Comparison of ENCODE assay signal across 22 cellular contexts in genomic region chr5:168342151-168342825, GRCh38. TPM values are rescaled to one million over a fixed set of nuclear protein-coding genes. Genes with fewer than 3 reads are reported as not detected.
DNase-seq lines count a peak whose midpoint lies in the region; ATAC-seq, FAIRE-seq and TF ChIP-seq lines count a peak whose summit lies in the region.
"Had no signal": no experiment of that assay in that cellular context is flagged by ENCODE, and none has a peak within 500 bp of the region (broad histone marks: within the 10 kb centered on the region; RNA-seq: fewer than 3 reads in every experiment).

No MANE protein-coding gene starts in this region.

- H3K27ac ChIP-seq in H1 (ENCODE audit: low read depth, low read length), result no peak overlapping the region
- H3K27ac ChIP-seq in right atrium auricular region, result no peak overlapping the region
- H3K27ac ChIP-seq in testis, result no peak overlapping the region
- H3K27ac ChIP-seq: adrenal gland, dorsolateral prefrontal cortex, hepatocyte, neutrophil had no signal

- H4K8ac ChIP-seq in H1 (ENCODE audit: extremely low read depth, insufficient read depth, low read length), result no peak overlapping the region

- H3K23me2 ChIP-seq in H1 (ENCODE audit: low read depth, low read length), result no peaks in the 10 kb centered on the region; the same call in 1 of the 2 replicates

- H2AFZ ChIP-seq in H1 (ENCODE audit: low read length), result no peak overlapping the region
- H2AFZ ChIP-seq: hepatocyte had no signal

- H3K36me3 ChIP-seq in H1 (ENCODE audit: control insufficient read depth in 2 of 4, insufficient read depth in 4 of 4, low read length in 3 of 4) (no peaks in the 10 kb centered on the region), right atrium auricular region (no peaks in the 10 kb centered on the region), testis (ENCODE audit: low read depth, missing control alignments) (no peaks in the 10 kb centered on the region)
- H3K36me3 ChIP-seq: adrenal gland, neutrophil had no signal

- no peaks in the 10 kb centered on the region for H3K27me3 ChIP-seq in H1 (replicated peaks in 1 of 4; ENCODE audit: control insufficient read depth in 3 of 4, extremely low read depth in 1 of 4, insufficient read depth in 3 of 4, low read length in 3 of 4)
- H3K27me3 ChIP-seq in right atrium auricular region, result no peaks in the 10 kb centered on the region
- H3K27me3 ChIP-seq in testis, result no peaks in the 10 kb centered on the region
- H3K27me3 ChIP-seq: adrenal gland, dorsolateral prefrontal cortex, hepatocyte, neutrophil had no signal

- POLR2A ChIA-PET in H1 (lab: Charles Lee; ENCODE audit: partially characterized antibody), result interaction anchor here (0.6 to 1.3 kb wide), 4 partner anchors 14 to 56 kb away, joined by 3 to 6 read pairs (median 5); no protein-coding TSS in a partner anchor

- H3K4me3 ChIP-seq in H1 (ENCODE audit: extremely low read depth in 1 of 4, insufficient read depth in 2 of 4, low read depth in 3 of 4, low read length in 4 of 4), result no peak overlapping the region
- no peak overlapping the region for H3K4me3 ChIP-seq in right atrium auricular region
- H3K4me3 ChIP-seq in testis, result no peak overlapping the region
- H3K4me3 ChIP-seq: adrenal gland, dorsolateral prefrontal cortex, hepatocyte had no signal

- ATAC-seq in HG03280 (IDR thresholded peaks at IDR 0.05; ENCODE audit: unreplicated experiment), result no peak
- ATAC-seq: T-cell had no signal

- peak overlapping the region; percentile 31; the same call in 1 of the 2 replicates for H2BK12ac ChIP-seq in H1 (ENCODE audit: low read depth, low read length)

- WGBS in H1 (ENCODE audit: extremely low coverage in 1 of 2, insufficient coverage in 1 of 2, insufficient read length in 1 of 2, insufficient replicate concordance in 2 of 2, low coverage in 1 of 2, low lambda C conversion rate in 2 of 2, missing lambda C conversion rate in 1 of 2), 2 experiments, result 84% methylated on average over 6 of the region's 6 CpGs; no CpG with 5 or more reads in 1 of the 2 experiments
- WGBS in testis, 2 donors, result 86 to 90% methylated on average over 6 of the region's 6 CpGs

- H3K56ac ChIP-seq in H1 (replicated peaks; ENCODE audit: insufficient read length, low read depth, low read length), result no peak overlapping the region

- H2BK20ac ChIP-seq in H1 (ENCODE audit: low read length), result no peak overlapping the region

- H3K9me3 ChIP-seq in H1 (ENCODE audit: insufficient read depth in 2 of 2, low read depth in 1 of 2, low read length in 1 of 2) (no peaks in the 10 kb centered on the region), right atrium auricular region (no peaks in the 10 kb centered on the region), testis (no peaks in the 10 kb centered on the region)
- H3K9me3 ChIP-seq: adrenal gland, neutrophil had no signal

- H4K91ac ChIP-seq in H1 (replicated peaks; ENCODE audit: insufficient read length, low read length), result no peak overlapping the region

- no peak overlapping the region for H3K4me2 ChIP-seq in H1 (ENCODE audit: insufficient read depth in 1 of 2, low read depth in 2 of 2, low read length in 2 of 2)
- H3K4me2 ChIP-seq: hepatocyte had no signal

- CTCF ChIA-PET in H1 (lab: Charles Lee; ENCODE audit: partially characterized antibody), result interaction anchor here (0.6 to 3.4 kb wide), 15 partner anchors 13 to 295 kb away, joined by 3 to 18 read pairs (median 4); no protein-coding TSS in a partner anchor

- DNase-seq in Daoy (ENCODE audit: low read depth), result peak; percentile 44
- peak; percentile 49 for DNase-seq in M059J (ENCODE audit: low read depth)
- DNase-seq in H1 (ENCODE audit: low read depth in 1 of 2, low spot score in 2 of 2), result no peak
- DNase-seq in renal cortical epithelial cell (ENCODE audit: low read depth), result peak; percentile 67
- DNase-seq in GF-D8 (lab: John Stamatoyannopoulos, UW), result no peak
- no peak for DNase-seq in right atrium auricular region (ENCODE audit: low spot score)
- DNase-seq in testis, result no peak
- DNase-seq: activated CD8-positive, alpha-beta memory T cell treated with anti-CD3 and anti-CD28 coated beads for 24 hours; activated naive CD4-positive, alpha-beta T cell; activated T-cell treated with anti-CD3 and anti-CD28 coated beads, Interleukin-2, amount 50 U/mL, for 24 hours; adrenal gland; dorsolateral prefrontal cortex; H9; islet precursor cell; Karpas-422; NCI-H187; NCI-H69; T-cell had no signal

- H2BK15ac ChIP-seq in H1 (ENCODE audit: low read length), result no peak overlapping the region

- no peak overlapping the region for H4K5ac ChIP-seq in H1 (ENCODE audit: insufficient read length, low read depth, low read length)

- H3K14ac ChIP-seq in H1 (ENCODE audit: insufficient read length), result no peak overlapping the region

- FAIRE-seq in H1 (lab: Jason Lieb, UNC), result no peak

- H3K79me2 ChIP-seq in H1 (ENCODE audit: control insufficient read depth in 1 of 2, insufficient read depth in 2 of 2, low read length in 2 of 2), result peaks cover 0 to 53% of the 10 kb centered on the region in 2 experiments; a peak in 3 of 4 replicates

- H2BK120ac ChIP-seq in H1 (replicated peaks; ENCODE audit: low read depth, low read length), result no peak overlapping the region

- TF ChIP-seq CTCF in H1 (IDR thresholded peaks at IDR 0.05; ENCODE audit: control extremely low read depth in 1 of 3, insufficient read depth in 1 of 3, low read depth in 1 of 3, low read length in 3 of 3) (no peak), right atrium auricular region (IDR thresholded peaks at IDR 0.05) (no peak), testis (IDR thresholded peaks at IDR 0.05) (no peak)

- peaks cover 6 to 7% of the 10 kb centered on the region in 2 experiments for H4K20me1 ChIP-seq in H1 (replicated peaks in 1 of 2; ENCODE audit: control insufficient read depth in 1 of 2, insufficient read depth in 2 of 2, low read length in 2 of 2)

- H3K18ac ChIP-seq in H1 (ENCODE audit: extremely low read depth, low read length), result no peak overlapping the region

- H3K4ac ChIP-seq in H1 (replicated peaks; ENCODE audit: insufficient read length, low read depth, low read length), result no peak overlapping the region

- H2BK5ac ChIP-seq in H1 (ENCODE audit: low read depth, low read length), result no peak overlapping the region

- peaks cover 10% of the 10 kb centered on the region for H3K79me1 ChIP-seq in H1 (ENCODE audit: low read depth, low read length)

- no peak for TF ChIP-seq POLR2A in H1 (IDR thresholded peaks at IDR 0.05; ENCODE audit: control extremely low read depth in 1 of 2, low read depth in 2 of 2, low read length in 2 of 2)
- no peak for TF ChIP-seq POLR2A in testis (IDR thresholded peaks at IDR 0.05)

- no peak overlapping the region; a peak in 1 of 7 replicates for H3K9ac ChIP-seq in H1 (replicated peaks in 1 of 4; ENCODE audit: extremely low read depth in 1 of 4, low read depth in 3 of 4, low read length in 3 of 4)

- TF ChIP-seq RAD21 in H1 (IDR thresholded peaks at IDR 0.05 in 1 of 2, conservative IDR thresholded peaks at IDR 0.05 in 1 of 2; ENCODE audit: low read depth in 2 of 2, low read length in 2 of 2), result no peak

- TF ChIP-seq EP300 in H1 (IDR thresholded peaks at IDR 0.05; ENCODE audit: borderline replicate concordance in 1 of 2, low read depth in 2 of 2, low read length in 2 of 2), result no peak

- intact Hi-C loops in testis (cut with DNase I; ENCODE audit: low total_unique reads), result no loop called here

- H3K23ac ChIP-seq in H1 (ENCODE audit: insufficient read length), result no peak overlapping the region

- peak overlapping the region; percentile 61; the same call in 1 of the 2 replicates for H2AK5ac ChIP-seq in H1 (ENCODE audit: low read depth, low read length)

- H3K4me1 ChIP-seq in H1 (replicated peaks in 1 of 4; ENCODE audit: control insufficient read depth in 3 of 4, insufficient read depth in 4 of 4, low read length in 3 of 4) (peaks cover 9 to 34% (median 20%) of the 10 kb centered on the region in 4 experiments), right atrium auricular region (no peaks in the 10 kb centered on the region), testis (no peaks in the 10 kb centered on the region)
- H3K4me1 ChIP-seq: adrenal gland had no signal

TF ChIP-seq in H1, 55 proteins besides CTCF, POLR2A, EP300 and RAD21:
- TF ChIP-seq SIX5 (IDR thresholded peaks at IDR 0.05; ENCODE audit: low read depth, low read length) (no peak), FOSL1 (IDR thresholded peaks at IDR 0.05; ENCODE audit: insufficient read depth, low read depth, low read length) (no peak), KDM4A (IDR thresholded peaks at IDR 0.05; ENCODE audit: low read depth, low read length, severe bottlenecking) (no peak), CEBPB (IDR thresholded peaks at IDR 0.05; ENCODE audit: low read depth, low read length) (peak; percentile 44; the same call in 1 of the 2 replicates), RNF2 (IDR thresholded peaks at IDR 0.05; ENCODE audit: borderline replicate concordance, low read depth, low read length, missing control alignments, poor library complexity, severe bottlenecking) (no peak), KDM5A (IDR thresholded peaks at IDR 0.05; ENCODE audit: low read length) (no peak)

RNA-seq across cellular contexts. Expression of gene WWC1, which starts 50.8 kb away (rescaled TPM):
- total RNA-seq in Daoy (2014; rRNA removed; shearing (Covaris generic)), result 17.4 and 18.9 TPM in 2 replicates
- total RNA-seq in M059J (2014; rRNA removed; shearing (Covaris generic)), result 6.1 and 9.7 TPM in 2 replicates
- total RNA-seq in H1 (2021; fragmentation: NEBNext Ultra II Directional; extraction: Animal tissue kit (Norgen Biotek cat#: 25700)), result 41.1 and 42.7 TPM in 2 replicates
- 16.4 and 19.5 TPM in 2 replicates for polyA plus RNA-seq in H1 (2011; rRNA removed)
- 25.6 TPM for polyA plus RNA-seq in H1 (2011; cell fraction: cytosol; rRNA removed)
- polyA plus RNA-seq in H1 (2011; cell fraction: nucleus; rRNA removed), result 23.1 TPM
- polyA plus RNA-seq in H1 (2012, experiment 1 of 2), result 33.1 to 40.9 TPM (median 34.7 TPM) in 4 replicates
- polyA plus RNA-seq in H1 (2012, experiment 2 of 2), result 18.3 TPM
- 18.6 TPM for polyA plus RNA-seq in H1 (2013, experiment 1 of 2)
- 18.5 TPM for polyA plus RNA-seq in H1 (2013, experiment 2 of 2)
- 39.0 and 39.2 TPM in 2 replicates for polyA minus RNA-seq in H1 (2011; rRNA and poly(A)+ RNA removed)
- polyA minus RNA-seq in H1 (2011; cell fraction: cytosol; rRNA and poly(A)+ RNA removed), result 24.8 TPM
- polyA minus RNA-seq in H1 (2011; cell fraction: nucleus; rRNA and poly(A)+ RNA removed), result 24.5 TPM
- total RNA-seq in renal cortical epithelial cell, result 173 and 319 TPM in 2 replicates
- total RNA-seq in right atrium auricular region, result 1 to 10 TPM; 2.7 to 8.1 TPM
- 1 to 10 TPM; 3.7 to 5.6 TPM for total RNA-seq in testis
- 6.0 TPM for polyA plus RNA-seq in testis (ENCODE audit: insufficient read depth, low read depth, low replicate concordance)
- polyA plus RNA-seq: CD14-positive monocyte had no signal

Comparison
In these comparisons a context has a peak if more than half of its experiments do, and no peak if none do; other contexts are left out.
1. DNase-seq: peak in Daoy (single experiment), M059J (single experiment) and renal cortical epithelial cell (single experiment); none in H1 (0 of 2), GF-D8 (single experiment), right atrium auricular region (single experiment) and testis (single experiment).